ENCODE assay signal across 1 cellular context in genomic region chr1:248618878-248619277, GRCh38.
TF ChIP-seq lines count a peak whose summit lies in the region.

No MANE protein-coding gene starts in this region.

TF ChIP-seq in endothelial cell of umbilical vein, 7 proteins besides CTCF, POLR2A, EP300 and RAD21 (continued from another document):
- TF ChIP-seq FOS (IDR thresholded peaks at IDR 0.05; ENCODE audit: borderline replicate concordance, insufficient read depth, low read length), result no peak
